10 cellular contexts compared by ENCODE assay signal in genomic region chr3:125057186-125057850, GRCh38. TPM values are rescaled to one million over a fixed set of nuclear protein-coding genes. Genes with fewer than 3 reads are reported as not detected.
DNase-seq lines count a peak whose midpoint lies in the region; ATAC-seq, FAIRE-seq and TF ChIP-seq lines count a peak whose summit lies in the region.
"Had no signal": no experiment of that assay in that cellular context is flagged by ENCODE, and none has a peak within 500 bp of the region (broad histone marks: within the 10 kb centered on the region; RNA-seq: fewer than 3 reads in every experiment).

No MANE protein-coding gene starts in this region.

- H3K27me3 ChIP-seq in mesendoderm (ENCODE audit: insufficient read depth, low read length, poor library complexity): no peaks in the 10 kb centered on the region

- peaks cover 30% of the 10 kb centered on the region for H3K79me2 ChIP-seq in mesendoderm (ENCODE audit: control insufficient read depth, insufficient read depth, low read length)

- no peak overlapping the region for H3K23ac ChIP-seq in mesendoderm (ENCODE audit: low read length)

- TF ChIP-seq CTCF in astrocyte of the spinal cord (IDR thresholded peaks at IDR 0.05; ENCODE audit: low read depth, low read length): no peak

- H2BK15ac ChIP-seq in mesendoderm (replicated peaks; ENCODE audit: low read depth): no peak overlapping the region

- no peak overlapping the region for H4K5ac ChIP-seq in mesendoderm (ENCODE audit: low read length)

- H2BK5ac ChIP-seq in mesendoderm (ENCODE audit: low read length): no peak overlapping the region

- peaks cover 1% of the 10 kb centered on the region for H3K36me3 ChIP-seq in mesendoderm (ENCODE audit: control insufficient read depth, insufficient read depth, low read length)

- DNase-seq in A172 (ENCODE audit: low spot score): peak; percentile 93
- DNase-seq in H54 (ENCODE audit: insufficient read length, low spot score): peak; percentile 95
- DNase-seq in astrocyte of the spinal cord (ENCODE audit: low read depth, low spot score): peak; percentile 86
- DNase-seq in mesendoderm: no peak
- DNase-seq in NCI-H2081 (lab: John Stamatoyannopoulos, UW): no peak
- DNase-seq in activated CD4-positive, alpha-beta T cell treated with anti-CD3 and anti-CD28 coated beads, Interleukin-2, amount 50 U/mL, for 4 hours: no peak
- DNase-seq: OCI-M1; stimulated activated CD4-positive, alpha-beta T cell treated with anti-CD3 and anti-CD28 coated beads, Interleukin-1b, Interleukin-23, amount 100 ng/mL, for 48 hours had no signal

- H3K4me2 ChIP-seq in mesendoderm (ENCODE audit: low read length): no peak overlapping the region

- H3K4me3 ChIP-seq in astrocyte of the spinal cord (ENCODE audit: low read depth, low read length) (no peak overlapping the region), mesendoderm (ENCODE audit: low read length) (no peak overlapping the region)

- H2AK5ac ChIP-seq in mesendoderm (ENCODE audit: low read length): no peak overlapping the region

- no peak for TF ChIP-seq POLR2A in H54 (IDR thresholded peaks at IDR 0.05; ENCODE audit: low read depth, low read length)

- H3K4me1 ChIP-seq in mesendoderm (ENCODE audit: control insufficient read depth, low read depth, low read length): peaks cover 33% of the 10 kb centered on the region

- FAIRE-seq in H54 (lab: Jason Lieb, UNC): peak; percentile 61

- peak overlapping the region; percentile 62 for H3K4ac ChIP-seq in mesendoderm (ENCODE audit: low read depth, low read length)

- in situ Hi-C loops in astrocyte of the spinal cord (cut with HindIII; ENCODE audit: low sequenced_read_pairs): no loop called here

- H3K18ac ChIP-seq in mesendoderm (ENCODE audit: low read length): no peak overlapping the region

- no peak for ATAC-seq in GM18867 (IDR thresholded peaks at IDR 0.05; ENCODE audit: unreplicated experiment)
- ATAC-seq in HG03196 (IDR thresholded peaks at IDR 0.05; ENCODE audit: unreplicated experiment): no peak

- H3K9ac ChIP-seq in mesendoderm (ENCODE audit: low read length): no peak overlapping the region

- no peak overlapping the region for H2BK120ac ChIP-seq in mesendoderm (ENCODE audit: low read depth, low read length)

- WGBS in mesendoderm (ENCODE audit: extremely low coverage, insufficient coverage, low lambda C conversion rate): no CpG with 5 or more reads among the region's 3 CpGs

- peak overlapping the region; percentile 49 for H3K56ac ChIP-seq in mesendoderm (ENCODE audit: low read length)

- H4K8ac ChIP-seq in mesendoderm (ENCODE audit: low read depth, low read length): no peak overlapping the region

- no peak overlapping the region for H3K27ac ChIP-seq in mesendoderm (ENCODE audit: low read depth, low read length)

- H3K79me1 ChIP-seq in mesendoderm (ENCODE audit: low read length): peaks cover 10% of the 10 kb centered on the region

RNA-seq across cellular contexts. Expression of gene HEG1, which starts 1.5 kb away (rescaled TPM):
- 47.2 and 71.4 TPM in 2 replicates for total RNA-seq in A172 (2014; rRNA removed; shearing (Covaris generic))
- polyA plus RNA-seq in mesendoderm (2013, experiment 1 of 2): 36.8 TPM
- polyA plus RNA-seq in mesendoderm (2013, experiment 2 of 2): 35.1 TPM

Comparison
In these comparisons a context has a peak if more than half of its experiments do, and no peak if none do; other contexts are left out.
1. DNase-seq: peak in A172 (single experiment), H54 (single experiment) and astrocyte of the spinal cord (single experiment); none in mesendoderm (single experiment), NCI-H2081 (0 of 2) and activated CD4-positive, alpha-beta T cell treated with anti-CD3 and anti-CD28 coated beads, Interleukin-2, amount 50 U/mL, for 4 hours (0 of 2).